In the genomic region with DNA sequence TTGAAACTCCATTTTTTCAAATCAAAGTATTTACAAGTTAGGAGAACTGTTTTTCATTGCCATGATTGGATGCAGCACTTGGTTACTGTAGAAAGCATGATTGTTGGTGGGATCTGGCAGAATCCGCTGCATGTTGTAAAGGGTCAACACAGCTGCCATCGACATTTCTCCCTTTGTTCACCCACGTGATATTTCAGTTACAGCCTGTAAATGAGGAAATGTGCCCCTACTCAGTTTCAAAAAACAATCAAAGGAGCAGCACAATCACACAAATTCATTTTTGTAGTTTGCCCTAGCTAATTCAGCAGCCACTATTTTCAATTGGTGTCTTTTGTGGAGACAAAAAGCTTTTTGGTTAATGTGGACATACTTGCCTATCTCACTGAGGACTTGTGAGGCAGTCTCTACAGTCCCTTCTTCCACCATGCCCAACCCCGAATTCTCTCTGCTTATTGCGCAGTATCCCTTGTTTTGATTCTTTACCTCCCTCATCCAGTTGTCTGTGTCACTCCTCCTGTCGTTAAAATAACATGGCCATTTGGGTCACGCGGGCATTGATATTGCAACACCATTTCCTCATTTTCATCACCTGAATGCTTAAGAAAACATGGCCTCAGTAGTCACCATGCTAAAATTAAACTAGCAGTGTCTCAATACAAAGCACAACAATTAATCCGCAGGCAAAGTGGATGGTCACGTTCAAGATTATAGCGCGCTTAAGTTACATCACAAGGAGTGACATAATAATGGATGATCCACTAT, we compare ENCODE assay signal across 1 cellular context.
TF ChIP-seq lines count a peak whose summit lies in the region.

No MANE protein-coding gene starts in this region.

TF ChIP-seq in HepG2, 621 proteins besides CTCF, POLR2A, EP300 and RAD21 (continued from another document and continues in another):
- TF ChIP-seq, protein P1, sequence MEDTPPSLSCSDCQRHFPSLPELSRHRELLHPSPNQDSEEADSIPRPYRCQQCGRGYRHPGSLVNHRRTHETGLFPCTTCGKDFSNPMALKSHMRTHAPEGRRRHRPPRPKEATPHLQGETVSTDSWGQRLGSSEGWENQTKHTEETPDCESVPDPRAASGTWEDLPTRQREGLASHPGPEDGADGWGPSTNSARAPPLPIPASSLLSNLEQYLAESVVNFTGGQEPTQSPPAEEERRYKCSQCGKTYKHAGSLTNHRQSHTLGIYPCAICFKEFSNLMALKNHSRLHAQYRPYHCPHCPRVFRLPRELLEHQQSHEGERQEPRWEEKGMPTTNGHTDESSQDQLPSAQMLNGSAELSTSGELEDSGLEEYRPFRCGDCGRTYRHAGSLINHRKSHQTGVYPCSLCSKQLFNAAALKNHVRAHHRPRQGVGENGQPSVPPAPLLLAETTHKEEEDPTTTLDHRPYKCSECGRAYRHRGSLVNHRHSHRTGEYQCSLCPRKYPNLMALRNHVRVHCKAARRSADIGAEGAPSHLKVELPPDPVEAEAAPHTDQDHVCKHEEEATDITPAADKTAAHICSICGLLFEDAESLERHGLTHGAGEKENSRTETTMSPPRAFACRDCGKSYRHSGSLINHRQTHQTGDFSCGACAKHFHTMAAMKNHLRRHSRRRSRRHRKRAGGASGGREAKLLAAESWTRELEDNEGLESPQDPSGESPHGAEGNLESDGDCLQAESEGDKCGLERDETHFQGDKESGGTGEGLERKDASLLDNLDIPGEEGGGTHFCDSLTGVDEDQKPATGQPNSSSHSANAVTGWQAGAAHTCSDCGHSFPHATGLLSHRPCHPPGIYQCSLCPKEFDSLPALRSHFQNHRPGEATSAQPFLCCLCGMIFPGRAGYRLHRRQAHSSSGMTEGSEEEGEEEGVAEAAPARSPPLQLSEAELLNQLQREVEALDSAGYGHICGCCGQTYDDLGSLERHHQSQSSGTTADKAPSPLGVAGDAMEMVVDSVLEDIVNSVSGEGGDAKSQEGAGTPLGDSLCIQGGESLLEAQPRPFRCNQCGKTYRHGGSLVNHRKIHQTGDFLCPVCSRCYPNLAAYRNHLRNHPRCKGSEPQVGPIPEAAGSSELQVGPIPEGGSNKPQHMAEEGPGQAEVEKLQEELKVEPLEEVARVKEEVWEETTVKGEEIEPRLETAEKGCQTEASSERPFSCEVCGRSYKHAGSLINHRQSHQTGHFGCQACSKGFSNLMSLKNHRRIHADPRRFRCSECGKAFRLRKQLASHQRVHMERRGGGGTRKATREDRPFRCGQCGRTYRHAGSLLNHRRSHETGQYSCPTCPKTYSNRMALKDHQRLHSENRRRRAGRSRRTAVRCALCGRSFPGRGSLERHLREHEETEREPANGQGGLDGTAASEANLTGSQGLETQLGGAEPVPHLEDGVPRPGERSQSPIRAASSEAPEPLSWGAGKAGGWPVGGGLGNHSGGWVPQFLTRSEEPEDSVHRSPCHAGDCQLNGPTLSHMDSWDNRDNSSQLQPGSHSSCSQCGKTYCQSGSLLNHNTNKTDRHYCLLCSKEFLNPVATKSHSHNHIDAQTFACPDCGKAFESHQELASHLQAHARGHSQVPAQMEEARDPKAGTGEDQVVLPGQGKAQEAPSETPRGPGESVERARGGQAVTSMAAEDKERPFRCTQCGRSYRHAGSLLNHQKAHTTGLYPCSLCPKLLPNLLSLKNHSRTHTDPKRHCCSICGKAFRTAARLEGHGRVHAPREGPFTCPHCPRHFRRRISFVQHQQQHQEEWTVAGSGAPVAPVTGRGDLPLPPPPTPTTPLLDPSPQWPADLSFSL (CRISPR knock-in tag; IDR thresholded peaks at IDR 0.05) = peak; percentile 57; the same call in 1 of the 2 replicates
- TF ChIP-seq ZNF564 (CRISPR knock-in tag; IDR thresholded peaks at IDR 0.05) = no peak
- no peak for TF ChIP-seq ZNF510 (CRISPR knock-in tag; IDR thresholded peaks at IDR 0.05; ENCODE audit: low read depth)
- 0 out of 2 replicates have a peak, but pooled peaks have one; percentile 6 for TF ChIP-seq CREB1 (IDR thresholded peaks at IDR 0.05)
- TF ChIP-seq CREB1 (CRISPR knock-in tag; IDR thresholded peaks at IDR 0.05) = no peak
- no peak for TF ChIP-seq HES4 (CRISPR knock-in tag; IDR thresholded peaks at IDR 0.05; ENCODE audit: borderline replicate concordance)
- TF ChIP-seq RBAK (CRISPR knock-in tag; IDR thresholded peaks at IDR 0.05) = 0 out of 2 replicates have a peak, but pooled peaks have one; percentile 29
- no peak for TF ChIP-seq PAWR (CRISPR knock-in tag; IDR thresholded peaks at IDR 0.05; ENCODE audit: borderline replicate concordance)
- no peak for TF ChIP-seq ATM (IDR thresholded peaks at IDR 0.05; ENCODE audit: borderline replicate concordance)
- TF ChIP-seq, protein P2, sequence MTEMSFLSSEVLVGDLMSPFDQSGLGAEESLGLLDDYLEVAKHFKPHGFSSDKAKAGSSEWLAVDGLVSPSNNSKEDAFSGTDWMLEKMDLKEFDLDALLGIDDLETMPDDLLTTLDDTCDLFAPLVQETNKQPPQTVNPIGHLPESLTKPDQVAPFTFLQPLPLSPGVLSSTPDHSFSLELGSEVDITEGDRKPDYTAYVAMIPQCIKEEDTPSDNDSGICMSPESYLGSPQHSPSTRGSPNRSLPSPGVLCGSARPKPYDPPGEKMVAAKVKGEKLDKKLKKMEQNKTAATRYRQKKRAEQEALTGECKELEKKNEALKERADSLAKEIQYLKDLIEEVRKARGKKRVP (CRISPR knock-in tag; IDR thresholded peaks at IDR 0.05) = peak in 1 of 2 experiments; percentile 80; a peak in 2 of 4 replicates
- no peak for TF ChIP-seq POLR2AphosphoS5 (IDR thresholded peaks at IDR 0.05; ENCODE audit: low read depth, low read length)
- TF ChIP-seq, protein P3, sequence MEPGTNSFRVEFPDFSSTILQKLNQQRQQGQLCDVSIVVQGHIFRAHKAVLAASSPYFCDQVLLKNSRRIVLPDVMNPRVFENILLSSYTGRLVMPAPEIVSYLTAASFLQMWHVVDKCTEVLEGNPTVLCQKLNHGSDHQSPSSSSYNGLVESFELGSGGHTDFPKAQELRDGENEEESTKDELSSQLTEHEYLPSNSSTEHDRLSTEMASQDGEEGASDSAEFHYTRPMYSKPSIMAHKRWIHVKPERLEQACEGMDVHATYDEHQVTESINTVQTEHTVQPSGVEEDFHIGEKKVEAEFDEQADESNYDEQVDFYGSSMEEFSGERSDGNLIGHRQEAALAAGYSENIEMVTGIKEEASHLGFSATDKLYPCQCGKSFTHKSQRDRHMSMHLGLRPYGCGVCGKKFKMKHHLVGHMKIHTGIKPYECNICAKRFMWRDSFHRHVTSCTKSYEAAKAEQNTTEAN (CRISPR knock-in tag; conservative IDR thresholded peaks at IDR 0.05) = no peak
- TF ChIP-seq ZBTB21 (CRISPR knock-in tag; IDR thresholded peaks at IDR 0.05) = no peak
- no peak for TF ChIP-seq BRD4 (CRISPR knock-in tag; IDR thresholded peaks at IDR 0.05)
- TF ChIP-seq HDAC2 (CRISPR knock-in tag; IDR thresholded peaks at IDR 0.05) = no peak
- TF ChIP-seq, protein P4, sequence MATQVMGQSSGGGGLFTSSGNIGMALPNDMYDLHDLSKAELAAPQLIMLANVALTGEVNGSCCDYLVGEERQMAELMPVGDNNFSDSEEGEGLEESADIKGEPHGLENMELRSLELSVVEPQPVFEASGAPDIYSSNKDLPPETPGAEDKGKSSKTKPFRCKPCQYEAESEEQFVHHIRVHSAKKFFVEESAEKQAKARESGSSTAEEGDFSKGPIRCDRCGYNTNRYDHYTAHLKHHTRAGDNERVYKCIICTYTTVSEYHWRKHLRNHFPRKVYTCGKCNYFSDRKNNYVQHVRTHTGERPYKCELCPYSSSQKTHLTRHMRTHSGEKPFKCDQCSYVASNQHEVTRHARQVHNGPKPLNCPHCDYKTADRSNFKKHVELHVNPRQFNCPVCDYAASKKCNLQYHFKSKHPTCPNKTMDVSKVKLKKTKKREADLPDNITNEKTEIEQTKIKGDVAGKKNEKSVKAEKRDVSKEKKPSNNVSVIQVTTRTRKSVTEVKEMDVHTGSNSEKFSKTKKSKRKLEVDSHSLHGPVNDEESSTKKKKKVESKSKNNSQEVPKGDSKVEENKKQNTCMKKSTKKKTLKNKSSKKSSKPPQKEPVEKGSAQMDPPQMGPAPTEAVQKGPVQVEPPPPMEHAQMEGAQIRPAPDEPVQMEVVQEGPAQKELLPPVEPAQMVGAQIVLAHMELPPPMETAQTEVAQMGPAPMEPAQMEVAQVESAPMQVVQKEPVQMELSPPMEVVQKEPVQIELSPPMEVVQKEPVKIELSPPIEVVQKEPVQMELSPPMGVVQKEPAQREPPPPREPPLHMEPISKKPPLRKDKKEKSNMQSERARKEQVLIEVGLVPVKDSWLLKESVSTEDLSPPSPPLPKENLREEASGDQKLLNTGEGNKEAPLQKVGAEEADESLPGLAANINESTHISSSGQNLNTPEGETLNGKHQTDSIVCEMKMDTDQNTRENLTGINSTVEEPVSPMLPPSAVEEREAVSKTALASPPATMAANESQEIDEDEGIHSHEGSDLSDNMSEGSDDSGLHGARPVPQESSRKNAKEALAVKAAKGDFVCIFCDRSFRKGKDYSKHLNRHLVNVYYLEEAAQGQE (IDR thresholded peaks at IDR 0.05; ENCODE audit: borderline replicate concordance in 1 of 2, low read depth in 1 of 2, low read length in 2 of 2) = no peak
- TF ChIP-seq SIN3A (IDR thresholded peaks at IDR 0.05; ENCODE audit: borderline replicate concordance, low read depth, low read length) = no peak
- TF ChIP-seq BORCS8-MEF2B (CRISPR knock-in tag; IDR thresholded peaks at IDR 0.05) = 0 out of 2 replicates have a peak, but pooled peaks have one; percentile 23
- no peak for TF ChIP-seq KDM2A (CRISPR knock-in tag; IDR thresholded peaks at IDR 0.05; ENCODE audit: borderline replicate concordance, low read depth)
- TF ChIP-seq, protein P5, sequence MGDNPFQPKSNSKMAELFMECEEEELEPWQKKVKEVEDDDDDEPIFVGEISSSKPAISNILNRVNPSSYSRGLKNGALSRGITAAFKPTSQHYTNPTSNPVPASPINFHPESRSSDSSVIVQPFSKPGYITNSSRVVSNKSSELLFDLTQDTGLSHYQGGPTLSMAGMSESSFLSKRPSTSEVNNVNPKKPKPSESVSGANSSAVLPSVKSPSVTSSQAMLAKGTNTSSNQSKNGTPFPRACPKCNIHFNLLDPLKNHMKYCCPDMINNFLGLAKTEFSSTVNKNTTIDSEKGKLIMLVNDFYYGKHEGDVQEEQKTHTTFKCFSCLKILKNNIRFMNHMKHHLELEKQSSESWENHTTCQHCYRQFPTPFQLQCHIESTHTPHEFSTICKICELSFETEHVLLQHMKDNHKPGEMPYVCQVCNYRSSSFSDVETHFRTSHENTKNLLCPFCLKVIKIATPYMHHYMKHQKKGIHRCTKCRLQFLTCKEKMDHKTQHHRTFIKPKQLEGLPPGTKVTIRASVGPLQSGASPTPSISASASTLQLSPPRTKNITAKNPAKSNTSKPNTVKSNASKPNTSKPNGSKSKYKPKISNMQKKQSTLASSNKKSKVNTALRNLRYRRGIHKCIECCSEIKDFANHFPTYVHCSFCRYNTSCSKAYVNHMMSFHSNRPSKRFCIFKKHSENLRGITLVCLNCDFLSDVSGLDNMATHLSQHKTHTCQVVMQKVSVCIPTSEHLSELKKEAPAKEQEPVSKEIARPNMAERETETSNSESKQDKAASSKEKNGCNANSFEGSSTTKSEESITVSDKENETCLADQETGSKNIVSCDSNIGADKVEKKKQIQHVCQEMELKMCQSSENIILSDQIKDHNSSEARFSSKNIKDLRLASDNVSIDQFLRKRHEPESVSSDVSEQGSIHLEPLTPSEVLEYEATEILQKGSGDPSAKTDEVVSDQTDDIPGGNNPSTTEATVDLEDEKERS (CRISPR knock-in tag; IDR thresholded peaks at IDR 0.05) = no peak
- TF ChIP-seq, protein P6, sequence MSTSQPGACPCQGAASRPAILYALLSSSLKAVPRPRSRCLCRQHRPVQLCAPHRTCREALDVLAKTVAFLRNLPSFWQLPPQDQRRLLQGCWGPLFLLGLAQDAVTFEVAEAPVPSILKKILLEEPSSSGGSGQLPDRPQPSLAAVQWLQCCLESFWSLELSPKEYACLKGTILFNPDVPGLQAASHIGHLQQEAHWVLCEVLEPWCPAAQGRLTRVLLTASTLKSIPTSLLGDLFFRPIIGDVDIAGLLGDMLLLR (CRISPR knock-in tag; IDR thresholded peaks at IDR 0.05) = no peak
- TF ChIP-seq MLLT10 (CRISPR knock-in tag; IDR thresholded peaks at IDR 0.05) = no peak
- no peak for TF ChIP-seq CHCHD3 (CRISPR knock-in tag; IDR thresholded peaks at IDR 0.05)
- TF ChIP-seq, protein P7, sequence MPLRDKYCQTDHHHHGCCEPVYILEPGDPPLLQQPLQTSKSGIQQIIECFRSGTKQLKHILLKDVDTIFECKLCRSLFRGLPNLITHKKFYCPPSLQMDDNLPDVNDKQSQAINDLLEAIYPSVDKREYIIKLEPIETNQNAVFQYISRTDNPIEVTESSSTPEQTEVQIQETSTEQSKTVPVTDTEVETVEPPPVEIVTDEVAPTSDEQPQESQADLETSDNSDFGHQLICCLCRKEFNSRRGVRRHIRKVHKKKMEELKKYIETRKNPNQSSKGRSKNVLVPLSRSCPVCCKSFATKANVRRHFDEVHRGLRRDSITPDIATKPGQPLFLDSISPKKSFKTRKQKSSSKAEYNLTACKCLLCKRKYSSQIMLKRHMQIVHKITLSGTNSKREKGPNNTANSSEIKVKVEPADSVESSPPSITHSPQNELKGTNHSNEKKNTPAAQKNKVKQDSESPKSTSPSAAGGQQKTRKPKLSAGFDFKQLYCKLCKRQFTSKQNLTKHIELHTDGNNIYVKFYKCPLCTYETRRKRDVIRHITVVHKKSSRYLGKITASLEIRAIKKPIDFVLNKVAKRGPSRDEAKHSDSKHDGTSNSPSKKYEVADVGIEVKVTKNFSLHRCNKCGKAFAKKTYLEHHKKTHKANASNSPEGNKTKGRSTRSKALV (CRISPR knock-in tag; IDR thresholded peaks at IDR 0.05) = no peak
- TF ChIP-seq PAX8 (CRISPR knock-in tag; IDR thresholded peaks at IDR 0.05; ENCODE audit: borderline replicate concordance) = no peak
- no peak for TF ChIP-seq ISX (CRISPR knock-in tag; conservative IDR thresholded peaks at IDR 0.05)
- TF ChIP-seq ZNF570 (CRISPR knock-in tag; IDR thresholded peaks at IDR 0.05; ENCODE audit: borderline replicate concordance) = no peak
- TF ChIP-seq, protein P8, sequence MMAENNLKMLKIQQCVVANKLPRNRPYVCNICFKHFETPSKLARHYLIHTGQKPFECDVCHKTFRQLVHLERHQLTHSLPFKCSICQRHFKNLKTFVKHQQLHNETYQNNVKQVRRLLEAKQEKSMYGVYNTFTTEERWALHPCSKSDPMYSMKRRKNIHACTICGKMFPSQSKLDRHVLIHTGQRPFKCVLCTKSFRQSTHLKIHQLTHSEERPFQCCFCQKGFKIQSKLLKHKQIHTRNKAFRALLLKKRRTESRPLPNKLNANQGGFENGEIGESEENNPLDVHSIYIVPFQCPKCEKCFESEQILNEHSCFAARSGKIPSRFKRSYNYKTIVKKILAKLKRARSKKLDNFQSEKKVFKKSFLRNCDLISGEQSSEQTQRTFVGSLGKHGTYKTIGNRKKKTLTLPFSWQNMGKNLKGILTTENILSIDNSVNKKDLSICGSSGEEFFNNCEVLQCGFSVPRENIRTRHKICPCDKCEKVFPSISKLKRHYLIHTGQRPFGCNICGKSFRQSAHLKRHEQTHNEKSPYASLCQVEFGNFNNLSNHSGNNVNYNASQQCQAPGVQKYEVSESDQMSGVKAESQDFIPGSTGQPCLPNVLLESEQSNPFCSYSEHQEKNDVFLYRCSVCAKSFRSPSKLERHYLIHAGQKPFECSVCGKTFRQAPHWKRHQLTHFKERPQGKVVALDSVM (CRISPR knock-in tag; IDR thresholded peaks at IDR 0.05) = no peak
- TF ChIP-seq, protein P9, sequence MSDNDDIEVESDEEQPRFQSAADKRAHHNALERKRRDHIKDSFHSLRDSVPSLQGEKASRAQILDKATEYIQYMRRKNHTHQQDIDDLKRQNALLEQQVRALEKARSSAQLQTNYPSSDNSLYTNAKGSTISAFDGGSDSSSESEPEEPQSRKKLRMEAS (IDR thresholded peaks at IDR 0.05) = peak; percentile 27
- TF ChIP-seq PHB2 (IDR thresholded peaks at IDR 0.05; ENCODE audit: partially characterized antibody) = no peak
- no peak for TF ChIP-seq HNRNPLL (IDR thresholded peaks at IDR 0.05; ENCODE audit: low read depth, low read length, poor library complexity, severe bottlenecking)
- TF ChIP-seq PITX1 (CRISPR knock-in tag; IDR thresholded peaks at IDR 0.05) = no peak
- no peak for TF ChIP-seq ZSCAN30 (CRISPR knock-in tag; IDR thresholded peaks at IDR 0.05)
- 0 out of 2 replicates have a peak, but pooled peaks have one; percentile 42 for TF ChIP-seq ZNF709 (CRISPR knock-in tag; IDR thresholded peaks at IDR 0.05)
- no peak for TF ChIP-seq ZNF350 (CRISPR knock-in tag; IDR thresholded peaks at IDR 0.05; ENCODE audit: borderline replicate concordance, low read depth)
- TF ChIP-seq ZNF766 (CRISPR knock-in tag; IDR thresholded peaks at IDR 0.05; ENCODE audit: borderline replicate concordance) = no peak
